24 cellular contexts compared by ENCODE assay signal in genomic region chr9:7360513-7360912, GRCh38.
DNase-seq lines count a peak whose midpoint lies in the region; ATAC-seq and TF ChIP-seq lines count a peak whose summit lies in the region.
"Had no signal": no experiment of that assay in that cellular context is flagged by ENCODE, and none has a peak within 500 bp of the region (broad histone marks: within the 10 kb centered on the region; RNA-seq: fewer than 3 reads in every experiment).

No MANE protein-coding gene starts in this region.

- TF ChIP-seq CTCF in cardiac muscle cell (IDR thresholded peaks at IDR 0.05; ENCODE audit: low read depth, low read length) (peak; percentile 16), right atrium auricular region (IDR thresholded peaks at IDR 0.05) (no peak), LNCAP (IDR thresholded peaks at IDR 0.05) (peak; percentile 28; the same call in 1 of the 2 replicates), fibroblast of villous mesenchyme (IDR thresholded peaks at IDR 0.05; ENCODE audit: insufficient read depth, low read depth, low read length) (peak; percentile 12)

- DNase-seq in cardiac muscle cell (ENCODE audit: low read depth in 1 of 2, low spot score in 1 of 2) (no peak), right atrium auricular region (ENCODE audit: low spot score) (no peak), fibroblast of villous mesenchyme (ENCODE audit: low read depth) (no peak), epidermal melanocyte (ENCODE audit: insufficient read length, low spot score) (no peak)
- no peak for DNase-seq in activated CD8-positive, alpha-beta T cell treated with anti-CD3 and anti-CD28 coated beads, Interleukin-2, amount 10 ng/mL, durations not matched to agents 7 days and 5 days
- DNase-seq in stimulated activated naive CD8-positive, alpha-beta T cell treated with anti-CD3 and anti-CD28 coated beads, Interleukin-15, Interleukin-2, amounts not matched to agents 100 U/mL and 50 U/mL, for 24 hours, result no peak
- DNase-seq: activated CD4-positive, alpha-beta T cell treated with anti-CD3 and anti-CD28 coated beads, Interleukin-2, amount 10 ng/mL, durations not matched to agents 24 days and 14 days; activated CD8-positive, alpha-beta memory T cell treated with anti-CD3 and anti-CD28 coated beads, Interleukin-2, amount 50 U/mL, for 4 hours; erythroblast; left colon; NCI-H2081; NCI-H524 treated with DMSO at 0.1 percent for 48 hours; SHP77 treated with DMSO at 0.1 percent for 48 hours; stimulated activated CD4-positive, alpha-beta T cell treated with anti-CD3 and anti-CD28 coated beads, Interleukin-4, amount 100 ng/mL, for 1 hour; T-cell; upper lobe of left lung had no signal

- no peak overlapping the region for H3K4me3 Mint-ChIP-seq in activated CD8-positive, alpha-beta T cell treated with anti-CD3 and anti-CD28 coated beads, Interleukin-2, amount 10 ng/mL, durations not matched to agents 7 days and 5 days
- H3K4me3 Mint-ChIP-seq: activated CD4-positive, alpha-beta T cell treated with anti-CD3 and anti-CD28 coated beads, Interleukin-2, amount 10 ng/mL, durations not matched to agents 24 days and 14 days; mesothelial cell of epicardium; nephron; T-cell had no signal

- H3K9me3 ChIP-seq in cardiac muscle cell (ENCODE audit: low read depth) (no peaks in the 10 kb centered on the region), right atrium auricular region (no peaks in the 10 kb centered on the region)
- H3K9me3 ChIP-seq: BLaER1, gastroesophageal sphincter, upper lobe of left lung had no signal

- ATAC-seq in activated CD8-positive, alpha-beta T cell treated with anti-CD3 and anti-CD28 coated beads, Interleukin-2, amount 10 ng/mL, durations not matched to agents 7 days and 5 days, result no peak
- ATAC-seq in stimulated activated naive CD8-positive, alpha-beta T cell treated with anti-CD3 and anti-CD28 coated beads, Interleukin-15, Interleukin-2, amounts not matched to agents 100 U/mL and 50 U/mL, for 24 hours, result no peak
- no peak for ATAC-seq in HG03108 (IDR thresholded peaks at IDR 0.05; ENCODE audit: unreplicated experiment)
- ATAC-seq: gastroesophageal sphincter, left colon, T-cell had no signal

- H3K4me1 ChIP-seq in cardiac muscle cell (ENCODE audit: low read depth) (peaks cover 13% of the 10 kb centered on the region), right atrium auricular region (no peaks in the 10 kb centered on the region)
- H3K4me1 ChIP-seq: BLaER1, gastroesophageal sphincter, upper lobe of left lung had no signal

- H3K9me3 Mint-ChIP-seq in activated CD8-positive, alpha-beta T cell treated with anti-CD3 and anti-CD28 coated beads, Interleukin-2, amount 10 ng/mL, durations not matched to agents 7 days and 5 days (ENCODE audit: insufficient read depth), result no peaks in the 10 kb centered on the region
- H3K9me3 Mint-ChIP-seq: activated CD4-positive, alpha-beta T cell treated with anti-CD3 and anti-CD28 coated beads, Interleukin-2, amount 10 ng/mL, durations not matched to agents 24 days and 14 days; mesothelial cell of epicardium; nephron; T-cell had no signal

- H3K27ac ChIP-seq in cardiac muscle cell, result no peak overlapping the region
- H3K27ac ChIP-seq in right atrium auricular region, result no peak overlapping the region
- H3K27ac ChIP-seq: BLaER1, gastroesophageal sphincter, skin epidermis, upper lobe of left lung had no signal

- H3K4me3 ChIP-seq in cardiac muscle cell, result no peak overlapping the region
- no peak overlapping the region for H3K4me3 ChIP-seq in right atrium auricular region
- no peak overlapping the region for H3K4me3 ChIP-seq in fibroblast of villous mesenchyme (ENCODE audit: low read depth, low read length)
- H3K4me3 ChIP-seq: BLaER1, gastroesophageal sphincter, skin epidermis, upper lobe of left lung had no signal

- POLR2A ChIA-PET in activated CD8-positive, alpha-beta T cell treated with anti-CD3 and anti-CD28 coated beads, Interleukin-2, amount 10 ng/mL, durations not matched to agents 7 days and 5 days (lab: Charles Lee), result no interaction called here

- H3K27ac Mint-ChIP-seq in activated CD8-positive, alpha-beta T cell treated with anti-CD3 and anti-CD28 coated beads, Interleukin-2, amount 10 ng/mL, durations not matched to agents 7 days and 5 days, result no peak overlapping the region
- H3K27ac Mint-ChIP-seq: activated CD4-positive, alpha-beta T cell treated with anti-CD3 and anti-CD28 coated beads, Interleukin-2, amount 10 ng/mL, durations not matched to agents 24 days and 14 days; mesothelial cell of epicardium; nephron; progenitor cell of endocrine pancreas; T-cell had no signal

- H3K4me1 Mint-ChIP-seq in activated CD8-positive, alpha-beta T cell treated with anti-CD3 and anti-CD28 coated beads, Interleukin-2, amount 10 ng/mL, durations not matched to agents 7 days and 5 days (ENCODE audit: low read depth), result no peaks in the 10 kb centered on the region
- H3K4me1 Mint-ChIP-seq: activated CD4-positive, alpha-beta T cell treated with anti-CD3 and anti-CD28 coated beads, Interleukin-2, amount 10 ng/mL, durations not matched to agents 24 days and 14 days; T-cell had no signal

- no peaks in the 10 kb centered on the region for H3K36me3 Mint-ChIP-seq in activated CD8-positive, alpha-beta T cell treated with anti-CD3 and anti-CD28 coated beads, Interleukin-2, amount 10 ng/mL, durations not matched to agents 7 days and 5 days (ENCODE audit: low read depth)
- H3K36me3 Mint-ChIP-seq: mesothelial cell of epicardium, T-cell had no signal

- H3K27me3 Mint-ChIP-seq in activated CD8-positive, alpha-beta T cell treated with anti-CD3 and anti-CD28 coated beads, Interleukin-2, amount 10 ng/mL, durations not matched to agents 7 days and 5 days (ENCODE audit: low read depth), result peaks cover 7% of the 10 kb centered on the region
- H3K27me3 Mint-ChIP-seq: progenitor cell of endocrine pancreas had no signal

- no peaks in the 10 kb centered on the region for H3K36me3 ChIP-seq in cardiac muscle cell
- no peaks in the 10 kb centered on the region for H3K36me3 ChIP-seq in right atrium auricular region
- H3K36me3 ChIP-seq: BLaER1, gastroesophageal sphincter, upper lobe of left lung had no signal

- CTCF ChIA-PET in activated CD8-positive, alpha-beta T cell treated with anti-CD3 and anti-CD28 coated beads, Interleukin-2, amount 10 ng/mL, durations not matched to agents 7 days and 5 days (lab: Charles Lee), result interaction anchor here (1.2 kb wide), 1 partner anchor 8 kb away, joined by 3 read pairs; no protein-coding TSS in a partner anchor

- no peaks in the 10 kb centered on the region for H3K27me3 ChIP-seq in cardiac muscle cell
- no peaks in the 10 kb centered on the region for H3K27me3 ChIP-seq in right atrium auricular region
- H3K27me3 ChIP-seq: BLaER1, gastroesophageal sphincter, upper lobe of left lung had no signal

Comparison
In these comparisons a context has a peak if more than half of its experiments do, and no peak if none do; other contexts are left out.
1. CTCF ChIP-seq: peak in cardiac muscle cell (single experiment), LNCAP (single experiment) and fibroblast of villous mesenchyme (single experiment); none in right atrium auricular region (0 of 2).